Comparison of ENCODE assay signal across 2 cellular contexts in the genomic region with DNA sequence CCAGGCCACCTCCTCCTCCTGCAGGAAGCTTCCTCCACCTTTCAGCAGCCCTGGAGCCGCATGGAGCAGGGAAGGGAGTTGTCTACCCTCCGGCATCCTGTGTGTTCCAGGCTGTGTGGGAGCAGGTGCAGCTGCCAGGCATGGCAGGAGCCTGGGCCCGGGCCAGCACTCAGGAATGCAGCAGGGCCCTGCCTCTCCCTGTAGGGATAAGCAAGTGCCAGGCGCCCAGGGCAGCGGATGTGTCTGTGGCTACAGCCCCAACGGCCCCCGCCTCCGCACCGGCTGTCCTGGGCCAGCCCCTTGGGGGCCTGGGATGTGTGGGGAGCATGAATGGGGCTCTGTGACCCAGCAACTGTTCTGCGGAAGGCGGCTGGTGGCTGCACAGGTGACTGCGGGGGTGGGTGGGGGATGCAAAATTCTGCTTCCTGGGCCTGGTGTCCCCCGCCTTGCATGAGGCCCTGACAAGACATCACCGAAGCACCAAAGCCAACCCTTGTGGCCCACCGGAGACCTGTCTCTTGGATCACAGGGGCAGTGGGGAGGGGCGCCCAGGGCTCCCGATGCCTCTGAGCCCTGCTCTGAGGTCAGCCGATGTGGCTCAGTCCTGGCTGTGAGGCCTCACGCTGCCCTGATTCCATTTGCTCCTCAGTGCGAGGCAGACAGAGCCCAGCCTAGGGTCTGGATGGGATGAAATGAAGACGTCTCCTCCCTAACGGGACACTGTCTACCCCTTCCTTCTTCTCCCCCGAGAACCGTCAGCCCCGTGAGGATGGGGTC.
TF ChIP-seq lines count a peak whose summit lies in the region.

No MANE protein-coding gene starts in this region.

TF ChIP-seq in SK-N-SH treated with all-trans-retinoic acid at 6 μM for 48 hours, 23 proteins besides CTCF, POLR2A, EP300 and RAD21 (continued from another document):
- TF ChIP-seq, protein P1, sequence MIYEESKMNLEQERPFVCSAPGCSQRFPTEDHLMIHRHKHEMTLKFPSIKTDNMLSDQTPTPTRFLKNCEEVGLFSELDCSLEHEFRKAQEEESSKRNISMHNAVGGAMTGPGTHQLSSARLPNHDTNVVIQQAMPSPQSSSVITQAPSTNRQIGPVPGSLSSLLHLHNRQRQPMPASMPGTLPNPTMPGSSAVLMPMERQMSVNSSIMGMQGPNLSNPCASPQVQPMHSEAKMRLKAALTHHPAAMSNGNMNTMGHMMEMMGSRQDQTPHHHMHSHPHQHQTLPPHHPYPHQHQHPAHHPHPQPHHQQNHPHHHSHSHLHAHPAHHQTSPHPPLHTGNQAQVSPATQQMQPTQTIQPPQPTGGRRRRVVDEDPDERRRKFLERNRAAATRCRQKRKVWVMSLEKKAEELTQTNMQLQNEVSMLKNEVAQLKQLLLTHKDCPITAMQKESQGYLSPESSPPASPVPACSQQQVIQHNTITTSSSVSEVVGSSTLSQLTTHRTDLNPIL (CRISPR knock-in tag; IDR thresholded peaks at IDR 0.05; ENCODE audit: low read depth): no peak
- TF ChIP-seq POU6F1 (CRISPR knock-in tag; IDR thresholded peaks at IDR 0.05; ENCODE audit: borderline replicate concordance, low read depth): no peak
- TF ChIP-seq OSR1 (CRISPR knock-in tag; IDR thresholded peaks at IDR 0.05): no peak
- no peak for TF ChIP-seq SNAI2 (CRISPR knock-in tag; IDR thresholded peaks at IDR 0.05)
- no peak for TF ChIP-seq ZFP3 (CRISPR knock-in tag; IDR thresholded peaks at IDR 0.05)
- TF ChIP-seq CSDC2 (CRISPR knock-in tag; IDR thresholded peaks at IDR 0.05): no peak
- no peak for TF ChIP-seq PPARA (CRISPR knock-in tag; IDR thresholded peaks at IDR 0.05; ENCODE audit: borderline replicate concordance)
- TF ChIP-seq RARB (CRISPR knock-in tag; IDR thresholded peaks at IDR 0.05): no peak

TF ChIP-seq in SK-N-SH, 30 proteins besides CTCF, POLR2A, EP300 and RAD21 (continued from another document):
- TF ChIP-seq PBX3 (IDR thresholded peaks at IDR 0.05) (no peak), SMC3 (IDR thresholded peaks at IDR 0.05; ENCODE audit: low read depth, low read length) (no peak), FOXJ3 (CRISPR knock-in tag; IDR thresholded peaks at IDR 0.05) (no peak), GABPA (IDR thresholded peaks at IDR 0.05; ENCODE audit: low read depth) (no peak), ELF1 (IDR thresholded peaks at IDR 0.05) (no peak), RCOR1 (IDR thresholded peaks at IDR 0.05; ENCODE audit: low read length) (no peak), USF2 (IDR thresholded peaks at IDR 0.05; ENCODE audit: borderline replicate concordance, low read depth, low read length) (no peak), EZH2phosphoT487 (IDR thresholded peaks at IDR 0.05; ENCODE audit: borderline replicate concordance, low read depth) (no peak)
- TF ChIP-seq, protein P2, sequence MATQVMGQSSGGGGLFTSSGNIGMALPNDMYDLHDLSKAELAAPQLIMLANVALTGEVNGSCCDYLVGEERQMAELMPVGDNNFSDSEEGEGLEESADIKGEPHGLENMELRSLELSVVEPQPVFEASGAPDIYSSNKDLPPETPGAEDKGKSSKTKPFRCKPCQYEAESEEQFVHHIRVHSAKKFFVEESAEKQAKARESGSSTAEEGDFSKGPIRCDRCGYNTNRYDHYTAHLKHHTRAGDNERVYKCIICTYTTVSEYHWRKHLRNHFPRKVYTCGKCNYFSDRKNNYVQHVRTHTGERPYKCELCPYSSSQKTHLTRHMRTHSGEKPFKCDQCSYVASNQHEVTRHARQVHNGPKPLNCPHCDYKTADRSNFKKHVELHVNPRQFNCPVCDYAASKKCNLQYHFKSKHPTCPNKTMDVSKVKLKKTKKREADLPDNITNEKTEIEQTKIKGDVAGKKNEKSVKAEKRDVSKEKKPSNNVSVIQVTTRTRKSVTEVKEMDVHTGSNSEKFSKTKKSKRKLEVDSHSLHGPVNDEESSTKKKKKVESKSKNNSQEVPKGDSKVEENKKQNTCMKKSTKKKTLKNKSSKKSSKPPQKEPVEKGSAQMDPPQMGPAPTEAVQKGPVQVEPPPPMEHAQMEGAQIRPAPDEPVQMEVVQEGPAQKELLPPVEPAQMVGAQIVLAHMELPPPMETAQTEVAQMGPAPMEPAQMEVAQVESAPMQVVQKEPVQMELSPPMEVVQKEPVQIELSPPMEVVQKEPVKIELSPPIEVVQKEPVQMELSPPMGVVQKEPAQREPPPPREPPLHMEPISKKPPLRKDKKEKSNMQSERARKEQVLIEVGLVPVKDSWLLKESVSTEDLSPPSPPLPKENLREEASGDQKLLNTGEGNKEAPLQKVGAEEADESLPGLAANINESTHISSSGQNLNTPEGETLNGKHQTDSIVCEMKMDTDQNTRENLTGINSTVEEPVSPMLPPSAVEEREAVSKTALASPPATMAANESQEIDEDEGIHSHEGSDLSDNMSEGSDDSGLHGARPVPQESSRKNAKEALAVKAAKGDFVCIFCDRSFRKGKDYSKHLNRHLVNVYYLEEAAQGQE (IDR thresholded peaks at IDR 0.05; ENCODE audit: low read depth, low read length): no peak
